ENCODE assay signal across 8 cellular contexts in the genomic region with DNA sequence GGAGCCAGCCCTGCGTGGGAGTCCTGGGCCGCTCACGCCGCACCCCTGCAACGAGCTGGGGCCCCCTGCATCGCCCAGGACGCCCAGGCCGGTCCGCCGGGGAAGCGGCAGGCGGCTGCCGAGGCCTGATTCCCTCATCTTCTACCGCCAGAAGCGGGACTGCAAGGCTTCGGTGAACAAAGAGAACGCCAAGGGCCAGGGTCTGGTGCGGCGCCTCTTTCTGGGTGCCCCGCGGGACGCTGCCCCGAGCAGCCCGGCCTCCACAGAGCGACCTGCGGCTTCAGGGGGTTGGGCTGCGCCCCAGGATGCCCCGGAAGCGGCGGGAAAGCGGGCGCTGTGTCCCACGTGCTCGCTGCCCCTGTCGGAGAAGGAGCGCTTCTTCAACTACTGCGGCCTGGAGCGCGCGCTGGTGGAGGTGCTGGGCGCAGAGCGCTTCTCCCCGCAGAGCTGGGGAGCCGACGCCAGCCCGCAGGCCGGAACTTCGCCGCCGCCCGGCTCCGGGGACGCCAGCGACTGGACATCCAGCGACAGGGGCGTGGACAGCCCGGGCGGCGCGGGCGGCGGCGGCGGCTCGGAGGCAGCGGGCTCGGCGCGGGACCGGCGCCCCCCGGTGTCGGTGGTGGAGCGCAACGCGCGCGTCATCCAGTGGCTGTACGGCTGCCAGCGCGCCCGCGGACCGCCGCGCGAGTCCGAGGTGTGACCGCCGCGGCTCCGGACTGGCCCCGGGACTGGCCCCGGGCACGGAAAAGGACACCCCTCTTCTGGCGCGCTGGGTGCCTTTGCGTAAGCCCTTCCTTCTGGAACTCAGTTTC. TPM values are rescaled to one million over a fixed set of nuclear protein-coding genes. Genes with fewer than 3 reads are reported as not detected.
A peak's percentile ranks its signal among the peaks of the same experiment; 100 is the strongest.
DNase-seq lines count a peak whose midpoint lies in the region; ATAC-seq and TF ChIP-seq lines count a peak whose summit lies in the region.

No MANE protein-coding gene starts in this region.

- in situ Hi-C loops in KBM-7 (cut with MboI; ENCODE audit: low pct_unique_long_range_greater_than_20kb, low sequenced_read_pairs), result no loop called here

- peak in 3 of 7 experiments; percentile 24 to 41 (median 35) for DNase-seq in CD8-positive, alpha-beta T cell
- DNase-seq in KBM-7, result peak; percentile 50
- DNase-seq in activated CD4-positive, alpha-beta T cell treated with anti-CD3 and anti-CD28 coated beads for 1 hour, result peak; percentile 19
- DNase-seq in effector memory CD8-positive, alpha-beta T cell, result no peak
- DNase-seq in lung (ENCODE audit: low spot score), result peak; percentile 41
- peak; percentile 19 for DNase-seq in stimulated activated CD8-positive, alpha-beta memory T cell treated with anti-CD3 and anti-CD28 coated beads, Interleukin-4, amount 100 ng/mL, for 24 hours (ENCODE audit: low read depth)

- WGBS in lung, 2 donors, result 1 to 2% methylated on average over 90 to 98 of the region's 98 CpGs

- peaks cover 14% of the 10 kb centered on the region for H3K27me3 ChIP-seq in CD8-positive, alpha-beta T cell (ENCODE audit: insufficient read depth, low read length)
- H3K27me3 ChIP-seq in lung (ENCODE audit: control insufficient read depth, insufficient read depth), result no peaks in the 10 kb centered on the region

- H3K4me1 ChIP-seq in CD8-positive, alpha-beta T cell (ENCODE audit: insufficient read depth, low read length), result peaks cover 18% of the 10 kb centered on the region
- peaks cover 0 to 8% of the 10 kb centered on the region in 2 donors for H3K4me1 ChIP-seq in lung (ENCODE audit: control insufficient read depth in 2 of 2, insufficient read depth in 2 of 2, low read length in 2 of 2)

- intact Hi-C loops in CD8-positive, alpha-beta T cell (cut with DNase I, micrococcal nuclease), result loop anchor here in 1 of 2 experiments (10.0 kb wide), 1 partner anchor 233 kb away; no protein-coding TSS in a partner anchor

- no peak for TF ChIP-seq CTCF in CD8-positive, alpha-beta T cell (IDR thresholded peaks at IDR 0.05)
- TF ChIP-seq CTCF in lung (IDR thresholded peaks at IDR 0.05; ENCODE audit: control extremely low read depth, extremely low read depth), result no peak

- POLR2A ChIA-PET in CD8-positive, alpha-beta T cell (lab: Charles Lee), result interaction anchor here (0.6 kb wide), 1 partner anchor 66 kb away, joined by 4 read pairs; no protein-coding TSS in a partner anchor

- CTCF ChIA-PET in CD8-positive, alpha-beta T cell (lab: Charles Lee), result interaction anchor here (1.0 to 2.2 kb wide), 3 partner anchors 10 to 19 kb away, joined by 3 to 7 read pairs (median 5); no protein-coding TSS in a partner anchor

- H3K27ac ChIP-seq in CD8-positive, alpha-beta T cell (ENCODE audit: low read depth, low read length), result no peak overlapping the region
- peak overlapping the region; percentile 30 to 87 for H3K27ac ChIP-seq in lung (ENCODE audit: low read depth in 1 of 2, low read length in 1 of 2)

- no peaks in the 10 kb centered on the region for H3K36me3 ChIP-seq in CD8-positive, alpha-beta T cell (ENCODE audit: insufficient read depth, low read length)
- no peaks in the 10 kb centered on the region for H3K36me3 ChIP-seq in lung (ENCODE audit: control insufficient read depth in 2 of 2, insufficient read depth in 2 of 2, low read length in 2 of 2)

- H3K27me3 Mint-ChIP-seq in CD8-positive, alpha-beta T cell (ENCODE audit: low read depth), result peaks cover 27% of the 10 kb centered on the region
- H3K27me3 Mint-ChIP-seq in effector memory CD8-positive, alpha-beta T cell, result peaks cover 36 to 73% of the 10 kb centered on the region in 2 donors

- peaks cover 10% of the 10 kb centered on the region for H3K4me1 Mint-ChIP-seq in CD8-positive, alpha-beta T cell (ENCODE audit: low read depth)
- H3K4me1 Mint-ChIP-seq in effector memory CD8-positive, alpha-beta T cell (ENCODE audit: low read depth in 2 of 2), result peaks cover 2 to 11% of the 10 kb centered on the region in 2 donors

- peak overlapping the region; percentile 23 for H3K4me3 ChIP-seq in CD8-positive, alpha-beta T cell (ENCODE audit: low read depth, low read length)
- peak overlapping the region; percentile 40 for H3K4me3 ChIP-seq in lung

- peak; percentile 37 for ATAC-seq in CD8-positive, alpha-beta T cell
- ATAC-seq in effector memory CD8-positive, alpha-beta T cell (replicated peaks), result peak; percentile 55
- ATAC-seq in lung (ENCODE audit: insufficient read depth, low FRiP score) (peak; percentile 32), HG03039 (IDR thresholded peaks at IDR 0.05; ENCODE audit: unreplicated experiment) (no peak), GM21528 (IDR thresholded peaks at IDR 0.05; ENCODE audit: low FRiP score, unreplicated experiment) (no peak)

- H3K9me3 ChIP-seq in CD8-positive, alpha-beta T cell (ENCODE audit: low read length), result no peaks in the 10 kb centered on the region
- H3K9me3 ChIP-seq in lung (ENCODE audit: control insufficient read depth in 2 of 2, insufficient read depth in 1 of 2, low read length in 1 of 2), result no peaks in the 10 kb centered on the region

- H3K9me3 Mint-ChIP-seq in CD8-positive, alpha-beta T cell, result no peaks in the 10 kb centered on the region
- H3K9me3 Mint-ChIP-seq in effector memory CD8-positive, alpha-beta T cell, result no peaks in the 10 kb centered on the region

- no peak overlapping the region for H3K27ac Mint-ChIP-seq in CD8-positive, alpha-beta T cell
- no peak overlapping the region for H3K27ac Mint-ChIP-seq in effector memory CD8-positive, alpha-beta T cell

- no peaks in the 10 kb centered on the region for H3K36me3 Mint-ChIP-seq in CD8-positive, alpha-beta T cell
- H3K36me3 Mint-ChIP-seq in effector memory CD8-positive, alpha-beta T cell (ENCODE audit: insufficient read depth), result peaks cover 4% of the 10 kb centered on the region

- peak overlapping the region; percentile 67 for H3K4me3 Mint-ChIP-seq in CD8-positive, alpha-beta T cell
- peak overlapping the region; percentile 20 to 46 for H3K4me3 Mint-ChIP-seq in effector memory CD8-positive, alpha-beta T cell

RNA-seq across cellular contexts. Expression of gene FAM110D, which starts 2.7 kb away (rescaled TPM):
- not detected for total RNA-seq in CD8-positive, alpha-beta T cell
- 1 to 10 TPM; 1.1 to 3.2 TPM for total RNA-seq in lung
- polyA plus RNA-seq in lung, result 1 to 10 TPM; 3.1 to 3.4 TPM

RNA-seq across cellular contexts. Expression of gene C1orf232, which starts 7.1 kb away (rescaled TPM):
- total RNA-seq in CD8-positive, alpha-beta T cell, result not detected
- not detected for total RNA-seq in lung
- polyA plus RNA-seq in lung, result not detected

RNA-seq across cellular contexts. Expression of gene ZNF593, which starts 8.1 kb away (rescaled TPM):
- 1 to 10 TPM; 8.1 to 8.8 TPM for total RNA-seq in CD8-positive, alpha-beta T cell
- 10 to 100 TPM; 19.7 to 32.8 TPM for total RNA-seq in lung
- 100 to 1,000 TPM in 1 of 2 donors, 10 to 100 TPM in 1; 90.4 to 140 TPM for polyA plus RNA-seq in lung

RNA-seq across cellular contexts. Expression of gene ZNF593OS, which starts 10.0 kb away (rescaled TPM):
- not detected for total RNA-seq in CD8-positive, alpha-beta T cell
- total RNA-seq in lung, result not detected
- polyA plus RNA-seq in lung, result under 1 TPM; 0.29 to 0.65 TPM

RNA-seq across cellular contexts. Expression of gene CNKSR1, which starts 15.7 kb away (rescaled TPM):
- 1 to 10 TPM; 2.0 to 2.8 TPM for total RNA-seq in CD8-positive, alpha-beta T cell
- 10 to 100 TPM; 29.9 to 34.7 TPM for total RNA-seq in lung
- 10 to 100 TPM; 10.8 to 26.7 TPM for polyA plus RNA-seq in lung

Comparison
In these comparisons a context has a peak if more than half of its experiments do, and no peak if none do; other contexts are left out.
1. ATAC-seq: peak in CD8-positive, alpha-beta T cell (single experiment), effector memory CD8-positive, alpha-beta T cell (single experiment) and lung (single experiment); none in HG03039 (single experiment) and GM21528 (single experiment).
2. DNase-seq: peak in KBM-7 (single experiment), activated CD4-positive, alpha-beta T cell treated with anti-CD3 and anti-CD28 coated beads for 1 hour (single experiment), lung (single experiment) and stimulated activated CD8-positive, alpha-beta memory T cell treated with anti-CD3 and anti-CD28 coated beads, Interleukin-4, amount 100 ng/mL, for 24 hours (single experiment); none in effector memory CD8-positive, alpha-beta T cell (0 of 3).